8 cellular contexts compared by ENCODE assay signal in genomic region chr7:78226059-78226658, GRCh38.
DNase-seq lines count a peak whose midpoint lies in the region; TF ChIP-seq lines count a peak whose summit lies in the region.

No MANE protein-coding gene starts in this region.

- no peaks in the 10 kb centered on the region for H3K4me1 ChIP-seq in mammary epithelial cell (ENCODE audit: insufficient read depth, low read length)

- no peak for DNase-seq in GM06990 (ENCODE audit: extremely low read depth, insufficient read length)
- peak; percentile 53 for DNase-seq in NCI-H446 treated with DMSO at 0.1 percent for 48 hours (lab: John Stamatoyannopoulos, UW)
- peak; percentile 1 for DNase-seq in mammary epithelial cell
- peak; percentile 18 for DNase-seq in midbrain (lab: John Stamatoyannopoulos, UW)
- no peak for DNase-seq in middle frontal gyrus (ENCODE audit: extremely low spot score, low spot score)
- DNase-seq in NCI-H510A treated with DMSO at 0.1 percent for 48 hours (lab: John Stamatoyannopoulos, UW) = no peak
- DNase-seq in activated CD8-positive, alpha-beta memory T cell treated with anti-CD3 and anti-CD28 coated beads for 24 hours = no peak

- H3K79me2 ChIP-seq in mammary epithelial cell (ENCODE audit: insufficient read depth, low read length) = no peaks in the 10 kb centered on the region

- intact Hi-C loops in mammary epithelial cell (cut with micrococcal nuclease) = loop anchor here (1.0 to 5.0 kb wide), 4 partner anchors 92 to 284 kb away; no protein-coding TSS in a partner anchor

- H3K4me3 ChIP-seq in GM06990 (replicated peaks; ENCODE audit: low read depth, low read length) = no peak overlapping the region
- no peak overlapping the region for H3K4me3 ChIP-seq in mammary epithelial cell (replicated peaks in 1 of 3; ENCODE audit: insufficient read depth in 1 of 3, low read depth in 2 of 3, low read length in 3 of 3)

- 3% methylated on average over 9 of the region's 9 CpGs for WGBS in mammary epithelial cell (ENCODE audit: low coverage, missing lambda C conversion rate)

- H3K27me3 ChIP-seq in GM06990 (replicated peaks; ENCODE audit: control insufficient read depth, insufficient read depth, low read length) (no peaks in the 10 kb centered on the region), mammary epithelial cell (ENCODE audit: insufficient read depth, low read length) (no peaks in the 10 kb centered on the region)

- CTCF ChIA-PET in mammary epithelial cell (lab: Charles Lee; ENCODE audit: low non-redundant PET) = no interaction called here

- H2AFZ ChIP-seq in mammary epithelial cell (ENCODE audit: low read depth, low read length) = no peak overlapping the region

- H3K36me3 ChIP-seq in GM06990 (ENCODE audit: control insufficient read depth, insufficient read depth, low read length) (no peaks in the 10 kb centered on the region), mammary epithelial cell (ENCODE audit: insufficient read depth, low read length) (no peaks in the 10 kb centered on the region)

- peak; percentile 82 for TF ChIP-seq CTCF in 22Rv1 (IDR thresholded peaks at IDR 0.05)
- peak; percentile 47 for TF ChIP-seq CTCF in GM06990 (IDR thresholded peaks at IDR 0.05; ENCODE audit: insufficient read depth, low read length, poor library complexity, severe bottlenecking)
- peak; percentile 30 to 57 for TF ChIP-seq CTCF in mammary epithelial cell (conservative IDR thresholded peaks at IDR 0.05 in 1 of 2, IDR thresholded peaks at IDR 0.05 in 1 of 2; ENCODE audit: extremely low read depth in 1 of 2, insufficient read depth in 1 of 2, low read depth in 1 of 2, low read length in 2 of 2)

- no peaks in the 10 kb centered on the region for H4K20me1 ChIP-seq in mammary epithelial cell (ENCODE audit: insufficient read depth, low read length)

- no peak overlapping the region for H3K4me2 ChIP-seq in mammary epithelial cell (ENCODE audit: insufficient read depth, low read depth, low read length)

- in situ Hi-C loops in mammary epithelial cell (cut with MboI; ENCODE audit: low sequenced_read_pairs in 2 of 2) = no loop called here

- dilution Hi-C loops in mammary epithelial cell (cut with HindIII; ENCODE audit: low sequenced_read_pairs) = no loop called here

- H3K9me3 ChIP-seq in mammary epithelial cell (replicated peaks; ENCODE audit: insufficient read depth, low read length) = no peaks in the 10 kb centered on the region

- H3K9ac ChIP-seq in mammary epithelial cell (ENCODE audit: insufficient read depth, low read length) = no peak overlapping the region

- no TSS peak for BruUV-seq in mammary epithelial cell (replicated peaks; lab: Mats Ljungman, UMichigan)

- H3K27ac ChIP-seq in 22Rv1 (no peak overlapping the region), mammary epithelial cell (ENCODE audit: insufficient read depth, low read depth, low read length) (no peak overlapping the region)

Comparison
In these comparisons a context has a peak if more than half of its experiments do, and no peak if none do; other contexts are left out.
1. DNase-seq: peak in NCI-H446 treated with DMSO at 0.1 percent for 48 hours (single experiment), mammary epithelial cell (single experiment) and midbrain (single experiment); none in GM06990 (single experiment), middle frontal gyrus (single experiment), NCI-H510A treated with DMSO at 0.1 percent for 48 hours (single experiment) and activated CD8-positive, alpha-beta memory T cell treated with anti-CD3 and anti-CD28 coated beads for 24 hours (single experiment).
2. Peak in every context shown above with its lines, with median percentiles within 50 percentile points of each other: CTCF ChIP-seq.